Comparison of ENCODE assay signal across 8 cellular contexts in genomic region chr19:8575467-8575997, GRCh38. TPM values are rescaled to one million over a fixed set of nuclear protein-coding genes. Genes with fewer than 3 reads are reported as not detected.
DNase-seq lines count a peak whose midpoint lies in the region; ATAC-seq, FAIRE-seq and TF ChIP-seq lines count a peak whose summit lies in the region.

No MANE protein-coding gene starts in this region.

- TF ChIP-seq POLR2A in A549 (IDR thresholded peaks at IDR 0.05; ENCODE audit: low read length): no peak

- H3K27me3 Mint-ChIP-seq in activated T-cell treated with anti-CD3 and anti-CD28 coated beads, Interleukin-2, amount 50 U/mL, for 4 hours (ENCODE audit: low read depth): no peaks in the 10 kb centered on the region
- peaks cover 27 to 47% (median 41%) of the 10 kb centered on the region in 3 donors for H3K27me3 Mint-ChIP-seq in immature natural killer cell (ENCODE audit: low read depth in 3 of 3)

- H3K4me2 ChIP-seq in A549: peak overlapping the region; percentile 64

- DNase-seq in A549 (ENCODE audit: low read depth in 1 of 2, low spot score in 1 of 2) (peak in 1 of 2 experiments; percentile 57), KBM-7 (peak; percentile 57), immature natural killer cell (peak; percentile 67 to 73 (median 70)), GM20000 (ENCODE audit: low spot score) (no peak), GOT3 (lab: John Stamatoyannopoulos, UW) (no peak), DMS79 treated with DMSO at 0.1 percent for 48 hours (lab: John Stamatoyannopoulos, UW) (no peak)
- DNase-seq in activated T-cell treated with anti-CD3 and anti-CD28 coated beads, Interleukin-2, amount 50 U/mL, for 4 hours: peak; percentile 47

- POLR2A ChIA-PET in A549 (lab: Yijun Ruan, JAX): no interaction called here

- peak overlapping the region; percentile 49 to 76; a peak in 4 of 6 replicates for H3K27ac ChIP-seq in A549

- in situ Hi-C loops in KBM-7 (cut with MboI; ENCODE audit: low pct_unique_long_range_greater_than_20kb, low sequenced_read_pairs): no loop called here

- ATAC-seq in A549 (peak in 1 of 2 experiments; percentile 13; a peak in 2 of 6 replicates), GM21526 (IDR thresholded peaks at IDR 0.05; ENCODE audit: low FRiP score, unreplicated experiment) (no peak)
- peak; percentile 37 to 38 for ATAC-seq in activated T-cell treated with anti-CD3 and anti-CD28 coated beads, Interleukin-2, amount 50 U/mL, for 4 hours

- no peak for TF ChIP-seq EP300 in A549 (IDR thresholded peaks at IDR 0.05)

- peaks cover 88% of the 10 kb centered on the region for H3K4me1 Mint-ChIP-seq in activated T-cell treated with anti-CD3 and anti-CD28 coated beads, Interleukin-2, amount 50 U/mL, for 4 hours (ENCODE audit: low read depth)
- H3K4me1 Mint-ChIP-seq in immature natural killer cell: peaks cover 75 to 83% of the 10 kb centered on the region in 2 donors

- no peak overlapping the region for H3K4me3 ChIP-seq in A549

- no peaks in the 10 kb centered on the region for H3K9me3 ChIP-seq in A549

- CTCF ChIA-PET in A549 (lab: Yijun Ruan, JAX): interaction anchor here (4.8 kb wide), 1 partner anchor 11 kb away, joined by 16 read pairs; no protein-coding TSS in a partner anchor

- peak overlapping the region; percentile 85 for H3K4me3 Mint-ChIP-seq in activated T-cell treated with anti-CD3 and anti-CD28 coated beads, Interleukin-2, amount 50 U/mL, for 4 hours
- peak overlapping the region; percentile 91 to 100 (median 95) for H3K4me3 Mint-ChIP-seq in immature natural killer cell

- no peak for TF ChIP-seq RAD21 in A549 (conservative IDR thresholded peaks at IDR 0.05 in 1 of 2, IDR thresholded peaks at IDR 0.05 in 1 of 2)

- H3K27ac Mint-ChIP-seq in immature natural killer cell: peak overlapping the region; percentile 91 to 98 (median 96)

- H3K9me3 Mint-ChIP-seq in activated T-cell treated with anti-CD3 and anti-CD28 coated beads, Interleukin-2, amount 50 U/mL, for 4 hours: peaks cover 4% of the 10 kb centered on the region
- H3K9me3 Mint-ChIP-seq in immature natural killer cell: peaks cover 0 to 3% (median 0%) of the 10 kb centered on the region in 6 donors

- no peak for TF ChIP-seq CTCF in A549 (IDR thresholded peaks at IDR 0.05)
- TF ChIP-seq CTCF in GM20000 (IDR thresholded peaks at IDR 0.05; ENCODE audit: extremely low read depth, missing control alignments): no peak

- H3K4me1 ChIP-seq in A549: peaks cover 22% of the 10 kb centered on the region

- H3K36me3 Mint-ChIP-seq in activated T-cell treated with anti-CD3 and anti-CD28 coated beads, Interleukin-2, amount 50 U/mL, for 4 hours (ENCODE audit: insufficient read depth): peaks cover 4% of the 10 kb centered on the region
- peaks cover 20 to 26% (median 21%) of the 10 kb centered on the region in 3 donors for H3K36me3 Mint-ChIP-seq in immature natural killer cell

- no peak for FAIRE-seq in A549 (lab: Jason Lieb, UNC)

- 32% methylated on average over 8 of the region's 10 CpGs for WGBS in A549 (ENCODE audit: missing lambda C conversion rate)

TF ChIP-seq in A549, 52 proteins besides CTCF, POLR2A, EP300 and RAD21:
- TF ChIP-seq REST (IDR thresholded peaks at IDR 0.05): no peak
- no peak for TF ChIP-seq BHLHE40 (IDR thresholded peaks at IDR 0.05; ENCODE audit: low read depth, low read length)
- TF ChIP-seq MAFK (IDR thresholded peaks at IDR 0.05; ENCODE audit: partially characterized antibody): peak; percentile 75
- TF ChIP-seq KDM1A (IDR thresholded peaks at IDR 0.05; ENCODE audit: low read depth): no peak
- TF ChIP-seq NR3C1 (IDR thresholded peaks at IDR 0.05): no peak
TF ChIP-seq in A549: peak in this region for 1.

RNA-seq across cellular contexts. Expression of gene MYO1F, which starts 1.7 kb away (rescaled TPM):
- 0.37 and 0.95 TPM in 2 replicates for polyA plus RNA-seq in A549 (2011; rRNA removed)
- 0.45 TPM in 2 replicates for polyA plus RNA-seq in A549 (2012; cell fraction: cytosol; rRNA removed)
- 0.60 and 0.76 TPM in 2 replicates for polyA plus RNA-seq in A549 (2012; cell fraction: nucleus; rRNA removed)
- polyA plus RNA-seq in A549 (2017; fragmentation: RNase III; extraction: RNeasy Plus Mini Kit Qiagen cat#74134 plus additional on column Dnase treatment): 0.17 to 0.24 TPM (median 0.23 TPM) in 3 replicates
- 1.2 and 1.9 TPM in 2 replicates for polyA minus RNA-seq in A549 (2011; rRNA and poly(A)+ RNA removed)
- 1 to 10 TPM; 4.6 to 8.0 (median 6.6) TPM for total RNA-seq in activated T-cell treated with anti-CD3 and anti-CD28 coated beads, Interleukin-2, amount 50 U/mL, for 4 hours
- polyA plus RNA-seq in immature natural killer cell: 100 to 1,000 TPM; 104 to 340 (median 110) TPM

RNA-seq across cellular contexts. Expression of gene ADAMTS10, which starts 35.0 kb away (rescaled TPM):
- polyA plus RNA-seq in A549 (2011; rRNA removed) (26.7 and 33.2 TPM in 2 replicates), A549 (2017; fragmentation: RNase III; extraction: RNeasy Plus Mini Kit Qiagen cat#74134 plus additional on column Dnase treatment) (39.0 to 73.0 TPM (median 49.3 TPM) in 3 replicates), immature natural killer cell (1 to 10 TPM; 1.4 to 7.4 (median 2.3) TPM)
- 23.0 and 34.1 TPM in 2 replicates for polyA plus RNA-seq in A549 (2012; cell fraction: cytosol; rRNA removed)
- 263 and 313 TPM in 2 replicates for polyA plus RNA-seq in A549 (2012; cell fraction: nucleus; rRNA removed)
- 28.3 and 29.4 TPM in 2 replicates for polyA minus RNA-seq in A549 (2011; rRNA and poly(A)+ RNA removed)
- total RNA-seq in activated T-cell treated with anti-CD3 and anti-CD28 coated beads, Interleukin-2, amount 50 U/mL, for 4 hours: 1 to 10 TPM; 1.1 to 3.1 (median 1.5) TPM

RNA-seq across cellular contexts. Expression of gene NFILZ, which starts 54.9 kb away (rescaled TPM):
- not detected in 2 replicates for polyA plus RNA-seq in A549 (2011; rRNA removed)
- not detected in 2 replicates for polyA plus RNA-seq in A549 (2012; cell fraction: cytosol; rRNA removed)
- polyA plus RNA-seq in A549 (2012; cell fraction: nucleus; rRNA removed): not detected in 2 replicates
- polyA plus RNA-seq in A549 (2017; fragmentation: RNase III; extraction: RNeasy Plus Mini Kit Qiagen cat#74134 plus additional on column Dnase treatment): not detected in 3 replicates
- polyA minus RNA-seq in A549 (2011; rRNA and poly(A)+ RNA removed): not detected in 2 replicates
- not detected for total RNA-seq in activated T-cell treated with anti-CD3 and anti-CD28 coated beads, Interleukin-2, amount 50 U/mL, for 4 hours
- polyA plus RNA-seq in immature natural killer cell: not detected

Comparison
In these comparisons a context has a peak if more than half of its experiments do, and no peak if none do; other contexts are left out.
1. DNase-seq: peak in KBM-7 (single experiment), activated T-cell treated with anti-CD3 and anti-CD28 coated beads, Interleukin-2, amount 50 U/mL, for 4 hours (single experiment) and immature natural killer cell (3 of 3); none in GM20000 (single experiment), GOT3 (single experiment) and DMS79 treated with DMSO at 0.1 percent for 48 hours (single experiment).
2. RNA of gene MYO1F, which starts 1.7 kb away (polyA plus RNA-seq): 104 to 340 TPM in immature natural killer cell; 0.17 to 0.95 TPM in A549; every median in the first group is over 10 times any median in the second.